9 cellular contexts compared by ENCODE assay signal in the genomic region with DNA sequence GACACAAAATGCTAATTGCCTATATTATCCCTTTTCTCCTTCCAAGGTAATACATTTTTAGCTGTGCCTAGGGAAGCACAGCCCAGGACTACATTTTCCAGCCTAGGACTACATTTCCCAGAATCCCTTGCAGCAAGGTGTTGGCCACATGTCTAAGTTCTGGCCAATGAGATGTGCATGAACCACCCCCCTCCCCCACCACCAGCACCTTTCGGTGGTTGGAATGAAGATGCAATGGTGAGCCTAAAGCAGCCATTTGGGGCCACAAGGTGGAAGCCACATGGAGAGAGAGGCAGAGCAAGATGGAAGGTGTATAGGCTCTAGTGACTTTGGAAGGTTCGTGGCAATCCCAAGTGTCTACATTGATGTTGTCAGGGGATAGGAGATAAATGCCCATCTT. TPM values are rescaled to one million over a fixed set of nuclear protein-coding genes. Genes with fewer than 3 reads are reported as not detected.
DNase-seq lines count a peak whose midpoint lies in the region; ATAC-seq, FAIRE-seq and TF ChIP-seq lines count a peak whose summit lies in the region.
"Had no signal": no experiment of that assay in that cellular context is flagged by ENCODE, and none has a peak within 500 bp of the region (broad histone marks: within the 10 kb centered on the region; RNA-seq: fewer than 3 reads in every experiment).

No MANE protein-coding gene starts in this region.

- no peak overlapping the region for H3K4me3 Mint-ChIP-seq in WTC11

- H3K27me3 ChIP-seq in HepG2 (ENCODE audit: control insufficient read depth in 1 of 2, insufficient read depth in 2 of 2, low read length in 2 of 2): peaks cover 0 to 5% of the 10 kb centered on the region in 2 experiments; a peak in 1 of 5 replicates
- H3K27me3 ChIP-seq in pancreas: no peaks in the 10 kb centered on the region

- H3K36me3 Mint-ChIP-seq in WTC11: peaks cover 22% of the 10 kb centered on the region

- H3K27ac ChIP-seq in HepG2 (ENCODE audit: extremely low read length, insufficient read depth, low read length) (no peak overlapping the region), pancreas (no peak overlapping the region)

- H3K9me3 Mint-ChIP-seq in WTC11: peaks cover 6% of the 10 kb centered on the region

- TF ChIP-seq RAD21 in HepG2 (CRISPR knock-in tag; IDR thresholded peaks at IDR 0.05): no peak

- no peak for TF ChIP-seq EP300 in HepG2 (IDR thresholded peaks at IDR 0.05; ENCODE audit: low read depth in 2 of 2, low read length in 2 of 2)
- TF ChIP-seq EP300 in HepG2 (CRISPR knock-in tag; IDR thresholded peaks at IDR 0.05; ENCODE audit: borderline replicate concordance): no peak

- H3K27ac Mint-ChIP-seq in WTC11: no peak overlapping the region

- TF ChIP-seq CTCF in WTC11 (IDR thresholded peaks at IDR 0.05): no peak
- TF ChIP-seq CTCF in HepG2 (CRISPR knock-in tag; IDR thresholded peaks at IDR 0.05): no peak
- TF ChIP-seq CTCF in pancreas (IDR thresholded peaks at IDR 0.05): no peak

- in situ Hi-C loops in KBM-7 (cut with MboI; ENCODE audit: low pct_unique_long_range_greater_than_20kb, low sequenced_read_pairs) (no loop called here), HepG2 (cut with HindIII; ENCODE audit: extremely low pct_ligation_motif_present, low pct_unique_long_range_greater_than_20kb) (no loop called here)

- H3K9ac ChIP-seq in HepG2 (ENCODE audit: insufficient read depth, low read depth, low read length): no peak overlapping the region

- DNase-seq in ELF-1 (ENCODE audit: low read depth, low spot score) (peak; percentile 62), KBM-7 (peak; percentile 25), WTC11 (ENCODE audit: low spot score) (peak; percentile 63), HepG2 (ENCODE audit: low spot score) (peak; percentile 24), pancreas (no peak), left cardiac atrium (no peak)
- DNase-seq: NCI-H187 treated with DMSO at 0.1 percent for 48 hours had no signal

- BruUV-seq in HepG2 (replicated peaks; lab: Mats Ljungman, UMichigan): no TSS peak

- H3K36me3 ChIP-seq in HepG2 (replicated peaks in 1 of 2; ENCODE audit: control insufficient read depth in 1 of 2, insufficient read depth in 2 of 2, low read length in 2 of 2) (no peaks in the 10 kb centered on the region), pancreas (no peaks in the 10 kb centered on the region)

- POLR2A ChIA-PET in WTC11 (lab: Charles Lee) (no interaction called here), HepG2 (lab: Yijun Ruan, JAX) (no interaction called here)

- TF ChIP-seq POLR2A in HepG2 (IDR thresholded peaks at IDR 0.05; ENCODE audit: insufficient read depth in 1 of 2, low read depth in 2 of 2, low read length in 2 of 2): no peak

- no peaks in the 10 kb centered on the region for H3K27me3 Mint-ChIP-seq in WTC11 (ENCODE audit: low read depth)

- no peaks in the 10 kb centered on the region for H3K79me2 ChIP-seq in HepG2 (ENCODE audit: insufficient read depth, low read length)

- no peaks in the 10 kb centered on the region for H3K9me3 ChIP-seq in HepG2 (ENCODE audit: low read length)
- no peaks in the 10 kb centered on the region for H3K9me3 ChIP-seq in pancreas

- H3K4me3 ChIP-seq in HepG2 (replicated peaks in 1 of 3; ENCODE audit: insufficient read depth in 1 of 3, low read depth in 2 of 3, low read length in 3 of 3) (no peak overlapping the region), pancreas (no peak overlapping the region)

- peaks cover 6% of the 10 kb centered on the region for H3K4me1 Mint-ChIP-seq in WTC11

- no peaks in the 10 kb centered on the region for H4K20me1 ChIP-seq in HepG2 (ENCODE audit: insufficient read depth, low read length)

- no peaks in the 10 kb centered on the region for H3K4me1 ChIP-seq in HepG2 (ENCODE audit: insufficient read depth, low read length)
- H3K4me1 ChIP-seq in pancreas: no peaks in the 10 kb centered on the region

- no peak overlapping the region for H2AFZ ChIP-seq in HepG2 (ENCODE audit: low read length)

- FAIRE-seq in HepG2 (lab: Jason Lieb, UNC): no peak
- no peak for FAIRE-seq in pancreas (lab: Jason Lieb, UNC)

- intact Hi-C loops in HepG2 (cut with micrococcal nuclease; ENCODE audit: unreplicated experiment): no loop called here
- intact Hi-C loops in pancreas (cut with DNase I): no loop called here
- intact Hi-C loops in left cardiac atrium (cut with DNase I): no loop called here

- ATAC-seq in WTC11 (peak; percentile 92), HepG2 (peak; percentile 43; the same call in 2 of the 3 replicates), HG03025 (IDR thresholded peaks at IDR 0.05; ENCODE audit: low FRiP score, unreplicated experiment) (no peak), pancreas (no peak), HG03457 (IDR thresholded peaks at IDR 0.05; ENCODE audit: unreplicated experiment) (no peak), left cardiac atrium (no peak)

- WGBS in HepG2 (ENCODE audit: low lambda C conversion rate): 38% methylated on average over 2 of the region's 2 CpGs
- WGBS in pancreas, 2 donors: 70 to 87% methylated on average over 2 of the region's 2 CpGs

- H3K4me2 ChIP-seq in HepG2 (ENCODE audit: low read depth, low read length): no peak overlapping the region

- CTCF ChIA-PET in WTC11 (lab: Charles Lee) (interaction anchor here (0.9 kb wide), 1 partner anchor 17 kb away, joined by 3 read pairs; no protein-coding TSS in a partner anchor), HepG2 (lab: Yijun Ruan, JAX; ENCODE audit: low intra/inter-chr PET ratio, low total read pairs) (no interaction called here)

TF ChIP-seq in HepG2, 621 proteins besides CTCF, POLR2A, EP300 and RAD21 (continues in another document):
- TF ChIP-seq AKAP8 (CRISPR knock-in tag; IDR thresholded peaks at IDR 0.05): no peak
- no peak for TF ChIP-seq KDM6A (CRISPR knock-in tag; IDR thresholded peaks at IDR 0.05; ENCODE audit: low read depth)
- TF ChIP-seq TCF7L2 (IDR thresholded peaks at IDR 0.05; ENCODE audit: low read depth, low read length): no peak

RNA-seq across cellular contexts. Expression of gene UNC13A, which starts 16.2 kb away (rescaled TPM):
- total RNA-seq in WTC11 (2021) (40.7 to 42.9 TPM (median 41.1 TPM) in 3 replicates), HepG2 (2016; rRNA removed; fragmentation: Illumina TruSeq; extraction: Trizol) (0.07 and 0.11 TPM in 2 replicates), pancreas (1 to 10 TPM in 3 of 6 donors, under 1 TPM in 3; 0.92 to 5.3 (median 1.3) TPM), left cardiac atrium (under 1 TPM; 0.03 to 0.16 TPM)
- not detected in 2 replicates for total RNA-seq in HepG2 (2016; cell fraction: cytosol; rRNA removed; fragmentation: Illumina TruSeq; extraction: Trizol; ENCODE audit: low read depth)
- 0.09 TPM in 2 replicates for total RNA-seq in HepG2 (2016; cell fraction: insoluble cytoplasmic fraction; rRNA removed; fragmentation: Illumina TruSeq; extraction: Trizol)
- total RNA-seq in HepG2 (2016; cell fraction: membrane; rRNA removed; fragmentation: Illumina TruSeq; extraction: Trizol): 0.03 and 0.06 TPM in 2 replicates
- total RNA-seq in HepG2 (2016; cell fraction: nucleus; rRNA removed; fragmentation: Illumina TruSeq; extraction: Trizol): 0.09 and 0.16 TPM in 2 replicates
- polyA plus RNA-seq in HepG2 (2011; rRNA removed) (0.34 and 0.45 TPM in 2 replicates), pancreas (10 to 100 TPM in 1 of 2 donors, 1 to 10 TPM in 1; 4.1 to 10.5 TPM)
- polyA plus RNA-seq in HepG2 (2011; cell fraction: cytosol; rRNA removed): 0.09 and 0.10 TPM in 2 replicates
- polyA plus RNA-seq in HepG2 (2011; cell fraction: nucleus; rRNA removed): 1.7 and 2.0 TPM in 2 replicates
- polyA plus RNA-seq in HepG2 (2012): 0.17 and 0.20 TPM in 2 replicates
- polyA plus RNA-seq in HepG2 (2016; cell fraction: cytosol; fragmentation: Illumina TruSeq; extraction: Trizol; ENCODE audit: low read depth): not detected in 2 replicates
- 0.05 and 0.14 TPM in 2 replicates for polyA plus RNA-seq in HepG2 (2016; cell fraction: insoluble cytoplasmic fraction; fragmentation: Illumina TruSeq; extraction: Trizol; ENCODE audit: low read depth)
- polyA plus RNA-seq in HepG2 (2016; cell fraction: membrane; fragmentation: Illumina TruSeq; extraction: Trizol; ENCODE audit: low read depth): 0.02 TPM in 1 of 2 replicates, not detected in the other
- 0.40 and 0.84 TPM in 2 replicates for polyA plus RNA-seq in HepG2 (2016; cell fraction: nucleus; fragmentation: Illumina TruSeq; extraction: Trizol; ENCODE audit: insufficient read depth, low read depth)
- polyA minus RNA-seq in HepG2 (2011; rRNA and poly(A)+ RNA removed; ENCODE audit: low replicate concordance): 0.24 and 0.63 TPM in 2 replicates
- polyA minus RNA-seq in HepG2 (2011; cell fraction: cytosol; rRNA and poly(A)+ RNA removed): 0.18 and 0.30 TPM in 2 replicates
- polyA minus RNA-seq in HepG2 (2011; cell fraction: nucleus; rRNA and poly(A)+ RNA removed): 0.62 and 1.2 TPM in 2 replicates

RNA-seq across cellular contexts. Expression of gene MAP1S, which starts 47.4 kb away (rescaled TPM):
- total RNA-seq in WTC11 (2021) (115 to 124 TPM (median 120 TPM) in 3 replicates), HepG2 (2016; rRNA removed; fragmentation: Illumina TruSeq; extraction: Trizol) (3.8 and 12.2 TPM in 2 replicates), pancreas (10 to 100 TPM; 13.9 to 35.6 (median 21.3) TPM), left cardiac atrium (10 to 100 TPM; 33.6 to 40.8 TPM)
- total RNA-seq in HepG2 (2016; cell fraction: cytosol; rRNA removed; fragmentation: Illumina TruSeq; extraction: Trizol; ENCODE audit: low read depth): 2.4 and 2.8 TPM in 2 replicates
- total RNA-seq in HepG2 (2016; cell fraction: insoluble cytoplasmic fraction; rRNA removed; fragmentation: Illumina TruSeq; extraction: Trizol): 6.4 and 9.5 TPM in 2 replicates
- total RNA-seq in HepG2 (2016; cell fraction: membrane; rRNA removed; fragmentation: Illumina TruSeq; extraction: Trizol): 6.3 and 6.5 TPM in 2 replicates
- total RNA-seq in HepG2 (2016; cell fraction: nucleus; rRNA removed; fragmentation: Illumina TruSeq; extraction: Trizol): 6.7 and 10.0 TPM in 2 replicates
- polyA plus RNA-seq in HepG2 (2011; rRNA removed) (7.3 and 8.2 TPM in 2 replicates), pancreas (10 to 100 TPM; 22.1 to 22.4 TPM)
- polyA plus RNA-seq in HepG2 (2011; cell fraction: cytosol; rRNA removed): 3.3 and 5.6 TPM in 2 replicates
- 34.8 and 36.5 TPM in 2 replicates for polyA plus RNA-seq in HepG2 (2011; cell fraction: nucleus; rRNA removed)
- polyA plus RNA-seq in HepG2 (2012): 18.2 and 28.7 TPM in 2 replicates
- polyA plus RNA-seq in HepG2 (2016; cell fraction: cytosol; fragmentation: Illumina TruSeq; extraction: Trizol; ENCODE audit: low read depth): 1.0 and 1.3 TPM in 2 replicates
- polyA plus RNA-seq in HepG2 (2016; cell fraction: insoluble cytoplasmic fraction; fragmentation: Illumina TruSeq; extraction: Trizol; ENCODE audit: low read depth): 8.8 and 13.1 TPM in 2 replicates
- 2.1 and 3.2 TPM in 2 replicates for polyA plus RNA-seq in HepG2 (2016; cell fraction: membrane; fragmentation: Illumina TruSeq; extraction: Trizol; ENCODE audit: low read depth)
- 15.3 and 23.8 TPM in 2 replicates for polyA plus RNA-seq in HepG2 (2016; cell fraction: nucleus; fragmentation: Illumina TruSeq; extraction: Trizol; ENCODE audit: insufficient read depth, low read depth)
- 37.6 and 52.5 TPM in 2 replicates for polyA minus RNA-seq in HepG2 (2011; rRNA and poly(A)+ RNA removed; ENCODE audit: low replicate concordance)
- 19.4 and 24.6 TPM in 2 replicates for polyA minus RNA-seq in HepG2 (2011; cell fraction: cytosol; rRNA and poly(A)+ RNA removed)
- 10.9 and 11.4 TPM in 2 replicates for polyA minus RNA-seq in HepG2 (2011; cell fraction: nucleus; rRNA and poly(A)+ RNA removed)

Comparison
In these comparisons a context has a peak if more than half of its experiments do, and no peak if none do; other contexts are left out.
1. DNase-seq: peak in ELF-1 (single experiment), KBM-7 (single experiment), WTC11 (single experiment) and HepG2 (single experiment); none in pancreas (0 of 6) and left cardiac atrium (single experiment).
2. ATAC-seq: peak in WTC11 (single experiment) and HepG2 (single experiment); none in HG03025 (single experiment), pancreas (0 of 4), HG03457 (single experiment) and left cardiac atrium (0 of 2).